Comparison of ENCODE assay signal across 1 cellular context in the genomic region with DNA sequence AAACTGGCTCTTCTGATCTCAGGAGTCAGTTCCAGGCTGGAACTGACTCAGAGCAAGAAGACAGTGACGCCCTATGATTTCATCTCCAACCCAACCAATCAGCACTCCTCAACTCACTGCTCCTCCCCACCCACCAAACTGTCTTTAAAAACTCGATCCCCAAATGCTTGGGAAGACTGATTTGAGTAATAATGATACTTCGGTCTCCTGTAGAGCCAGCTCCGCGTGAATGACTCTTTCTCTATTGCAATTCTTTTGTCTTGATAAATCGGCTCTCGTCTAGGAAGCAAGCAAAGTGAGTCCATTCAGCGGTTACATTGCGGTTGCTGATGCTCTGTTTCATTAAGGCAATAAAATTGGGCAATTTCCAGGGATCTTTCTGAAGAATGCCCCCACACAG.
TF ChIP-seq lines count a peak whose summit lies in the region.

No MANE protein-coding gene starts in this region.

TF ChIP-seq in GM12878, 131 proteins besides CTCF, POLR2A, EP300 and RAD21 (continued from another document):
- TF ChIP-seq PRDM15 (CRISPR knock-in tag; IDR thresholded peaks at IDR 0.05) (no peak), CREB1 (IDR thresholded peaks at IDR 0.05; ENCODE audit: low read depth) (no peak), RAD51 (IDR thresholded peaks at IDR 0.05) (no peak), NBN (IDR thresholded peaks at IDR 0.05) (no peak), E4F1 (IDR thresholded peaks at IDR 0.05; ENCODE audit: borderline replicate concordance, partially characterized antibody) (no peak), MTA3 (IDR thresholded peaks at IDR 0.05; ENCODE audit: borderline replicate concordance, low read length) (no peak), TARDBP (IDR thresholded peaks at IDR 0.05; ENCODE audit: borderline replicate concordance) (no peak), SMAD1 (IDR thresholded peaks at IDR 0.05; ENCODE audit: low read depth, partially characterized antibody) (no peak), NRF1 (conservative IDR thresholded peaks at IDR 0.05; ENCODE audit: low read depth, low read length) (no peak), JUNB (IDR thresholded peaks at IDR 0.05) (no peak), NR2C1 (IDR thresholded peaks at IDR 0.05) (no peak), LARP7 (IDR thresholded peaks at IDR 0.05) (no peak), ZNF24 (IDR thresholded peaks at IDR 0.05) (no peak)
